ENCODE assay signal across 1 cellular context in the genomic region with DNA sequence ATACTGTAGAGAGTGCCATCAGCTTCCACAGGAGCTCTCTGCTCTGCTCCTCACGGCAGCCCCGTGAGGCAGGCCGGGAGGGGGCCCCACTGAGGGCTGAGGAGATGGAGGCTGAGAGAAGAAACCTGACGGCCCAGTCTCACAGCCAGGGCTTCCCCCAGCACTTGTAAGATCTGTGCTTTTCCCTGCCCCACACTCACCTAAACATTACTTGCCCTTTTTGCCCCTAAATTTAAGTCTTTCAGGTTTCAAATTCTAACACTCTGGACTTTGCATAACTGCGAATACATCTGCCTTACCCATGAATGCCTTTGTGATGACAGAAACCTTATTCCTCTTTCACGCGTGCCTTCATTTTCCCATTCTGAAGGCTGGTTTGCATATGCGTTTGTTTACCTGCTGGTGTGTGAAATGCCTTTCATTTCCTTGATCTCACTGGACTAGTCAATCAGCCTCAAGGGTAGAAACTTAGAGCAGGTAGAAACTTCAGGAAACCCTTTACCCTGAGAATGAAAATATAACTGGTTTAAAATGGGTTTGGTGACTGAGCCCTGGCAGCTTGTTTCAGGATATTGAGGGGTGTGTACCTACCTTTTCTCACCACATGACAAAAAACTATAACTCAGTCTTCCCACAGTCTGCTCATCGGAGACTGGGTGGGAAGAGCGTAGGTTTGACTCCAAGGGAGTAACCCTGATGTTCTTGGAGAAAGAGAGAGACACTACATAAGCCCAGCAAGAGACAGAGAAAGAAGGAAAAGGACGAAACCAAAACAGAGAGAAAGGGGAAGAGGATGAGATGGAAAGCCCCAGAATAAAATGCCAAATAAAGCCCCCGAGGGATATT.
TF ChIP-seq lines count a peak whose summit lies in the region.

No MANE protein-coding gene starts in this region.

TF ChIP-seq in H1, 55 proteins besides CTCF, POLR2A, EP300 and RAD21 (continued from another document):
- TF ChIP-seq, protein P1, sequence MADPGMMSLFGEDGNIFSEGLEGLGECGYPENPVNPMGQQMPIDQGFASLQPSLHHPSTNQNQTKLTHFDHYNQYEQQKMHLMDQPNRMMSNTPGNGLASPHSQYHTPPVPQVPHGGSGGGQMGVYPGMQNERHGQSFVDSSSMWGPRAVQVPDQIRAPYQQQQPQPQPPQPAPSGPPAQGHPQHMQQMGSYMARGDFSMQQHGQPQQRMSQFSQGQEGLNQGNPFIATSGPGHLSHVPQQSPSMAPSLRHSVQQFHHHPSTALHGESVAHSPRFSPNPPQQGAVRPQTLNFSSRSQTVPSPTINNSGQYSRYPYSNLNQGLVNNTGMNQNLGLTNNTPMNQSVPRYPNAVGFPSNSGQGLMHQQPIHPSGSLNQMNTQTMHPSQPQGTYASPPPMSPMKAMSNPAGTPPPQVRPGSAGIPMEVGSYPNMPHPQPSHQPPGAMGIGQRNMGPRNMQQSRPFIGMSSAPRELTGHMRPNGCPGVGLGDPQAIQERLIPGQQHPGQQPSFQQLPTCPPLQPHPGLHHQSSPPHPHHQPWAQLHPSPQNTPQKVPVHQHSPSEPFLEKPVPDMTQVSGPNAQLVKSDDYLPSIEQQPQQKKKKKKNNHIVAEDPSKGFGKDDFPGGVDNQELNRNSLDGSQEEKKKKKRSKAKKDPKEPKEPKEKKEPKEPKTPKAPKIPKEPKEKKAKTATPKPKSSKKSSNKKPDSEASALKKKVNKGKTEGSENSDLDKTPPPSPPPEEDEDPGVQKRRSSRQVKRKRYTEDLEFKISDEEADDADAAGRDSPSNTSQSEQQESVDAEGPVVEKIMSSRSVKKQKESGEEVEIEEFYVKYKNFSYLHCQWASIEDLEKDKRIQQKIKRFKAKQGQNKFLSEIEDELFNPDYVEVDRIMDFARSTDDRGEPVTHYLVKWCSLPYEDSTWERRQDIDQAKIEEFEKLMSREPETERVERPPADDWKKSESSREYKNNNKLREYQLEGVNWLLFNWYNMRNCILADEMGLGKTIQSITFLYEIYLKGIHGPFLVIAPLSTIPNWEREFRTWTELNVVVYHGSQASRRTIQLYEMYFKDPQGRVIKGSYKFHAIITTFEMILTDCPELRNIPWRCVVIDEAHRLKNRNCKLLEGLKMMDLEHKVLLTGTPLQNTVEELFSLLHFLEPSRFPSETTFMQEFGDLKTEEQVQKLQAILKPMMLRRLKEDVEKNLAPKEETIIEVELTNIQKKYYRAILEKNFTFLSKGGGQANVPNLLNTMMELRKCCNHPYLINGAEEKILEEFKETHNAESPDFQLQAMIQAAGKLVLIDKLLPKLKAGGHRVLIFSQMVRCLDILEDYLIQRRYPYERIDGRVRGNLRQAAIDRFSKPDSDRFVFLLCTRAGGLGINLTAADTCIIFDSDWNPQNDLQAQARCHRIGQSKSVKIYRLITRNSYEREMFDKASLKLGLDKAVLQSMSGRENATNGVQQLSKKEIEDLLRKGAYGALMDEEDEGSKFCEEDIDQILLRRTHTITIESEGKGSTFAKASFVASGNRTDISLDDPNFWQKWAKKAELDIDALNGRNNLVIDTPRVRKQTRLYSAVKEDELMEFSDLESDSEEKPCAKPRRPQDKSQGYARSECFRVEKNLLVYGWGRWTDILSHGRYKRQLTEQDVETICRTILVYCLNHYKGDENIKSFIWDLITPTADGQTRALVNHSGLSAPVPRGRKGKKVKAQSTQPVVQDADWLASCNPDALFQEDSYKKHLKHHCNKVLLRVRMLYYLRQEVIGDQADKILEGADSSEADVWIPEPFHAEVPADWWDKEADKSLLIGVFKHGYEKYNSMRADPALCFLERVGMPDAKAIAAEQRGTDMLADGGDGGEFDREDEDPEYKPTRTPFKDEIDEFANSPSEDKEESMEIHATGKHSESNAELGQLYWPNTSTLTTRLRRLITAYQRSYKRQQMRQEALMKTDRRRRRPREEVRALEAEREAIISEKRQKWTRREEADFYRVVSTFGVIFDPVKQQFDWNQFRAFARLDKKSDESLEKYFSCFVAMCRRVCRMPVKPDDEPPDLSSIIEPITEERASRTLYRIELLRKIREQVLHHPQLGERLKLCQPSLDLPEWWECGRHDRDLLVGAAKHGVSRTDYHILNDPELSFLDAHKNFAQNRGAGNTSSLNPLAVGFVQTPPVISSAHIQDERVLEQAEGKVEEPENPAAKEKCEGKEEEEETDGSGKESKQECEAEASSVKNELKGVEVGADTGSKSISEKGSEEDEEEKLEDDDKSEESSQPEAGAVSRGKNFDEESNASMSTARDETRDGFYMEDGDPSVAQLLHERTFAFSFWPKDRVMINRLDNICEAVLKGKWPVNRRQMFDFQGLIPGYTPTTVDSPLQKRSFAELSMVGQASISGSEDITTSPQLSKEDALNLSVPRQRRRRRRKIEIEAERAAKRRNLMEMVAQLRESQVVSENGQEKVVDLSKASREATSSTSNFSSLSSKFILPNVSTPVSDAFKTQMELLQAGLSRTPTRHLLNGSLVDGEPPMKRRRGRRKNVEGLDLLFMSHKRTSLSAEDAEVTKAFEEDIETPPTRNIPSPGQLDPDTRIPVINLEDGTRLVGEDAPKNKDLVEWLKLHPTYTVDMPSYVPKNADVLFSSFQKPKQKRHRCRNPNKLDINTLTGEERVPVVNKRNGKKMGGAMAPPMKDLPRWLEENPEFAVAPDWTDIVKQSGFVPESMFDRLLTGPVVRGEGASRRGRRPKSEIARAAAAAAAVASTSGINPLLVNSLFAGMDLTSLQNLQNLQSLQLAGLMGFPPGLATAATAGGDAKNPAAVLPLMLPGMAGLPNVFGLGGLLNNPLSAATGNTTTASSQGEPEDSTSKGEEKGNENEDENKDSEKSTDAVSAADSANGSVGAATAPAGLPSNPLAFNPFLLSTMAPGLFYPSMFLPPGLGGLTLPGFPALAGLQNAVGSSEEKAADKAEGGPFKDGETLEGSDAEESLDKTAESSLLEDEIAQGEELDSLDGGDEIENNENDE (IDR thresholded peaks at IDR 0.05; ENCODE audit: insufficient replicate concordance, low read length), result no peak
- TF ChIP-seq TBP (IDR thresholded peaks at IDR 0.05; ENCODE audit: low read depth, low read length) (no peak), POU5F1 (IDR thresholded peaks at IDR 0.05; ENCODE audit: low read depth, low read length) (no peak), HDAC2 (IDR thresholded peaks at IDR 0.05; ENCODE audit: borderline replicate concordance in 1 of 2, low read depth in 2 of 2, low read length in 2 of 2) (no peak), JUN (IDR thresholded peaks at IDR 0.05; ENCODE audit: low read depth, low read length) (no peak), SP1 (IDR thresholded peaks at IDR 0.05; ENCODE audit: low read depth, low read length) (no peak), CREB1 (IDR thresholded peaks at IDR 0.05) (no peak), POLR2AphosphoS5 (IDR thresholded peaks at IDR 0.05; ENCODE audit: low read depth, low read length) (no peak), KDM1A (IDR thresholded peaks at IDR 0.05; ENCODE audit: borderline replicate concordance, low read length) (no peak), SIN3A (conservative IDR thresholded peaks at IDR 0.05 in 1 of 2, IDR thresholded peaks at IDR 0.05 in 1 of 2; ENCODE audit: low read depth in 1 of 2, low read length in 2 of 2) (no peak), CTBP2 (IDR thresholded peaks at IDR 0.05; ENCODE audit: borderline replicate concordance, insufficient read depth, insufficient read length, low read length) (no peak), SP4 (IDR thresholded peaks at IDR 0.05; ENCODE audit: low read length) (no peak), ATF3 (IDR thresholded peaks at IDR 0.05; ENCODE audit: insufficient read depth, low read depth, low read length) (no peak), CBX5 (IDR thresholded peaks at IDR 0.05; ENCODE audit: low read depth, low read length) (no peak)
